ENCODE assay signal across 1 cellular context in the genomic region with DNA sequence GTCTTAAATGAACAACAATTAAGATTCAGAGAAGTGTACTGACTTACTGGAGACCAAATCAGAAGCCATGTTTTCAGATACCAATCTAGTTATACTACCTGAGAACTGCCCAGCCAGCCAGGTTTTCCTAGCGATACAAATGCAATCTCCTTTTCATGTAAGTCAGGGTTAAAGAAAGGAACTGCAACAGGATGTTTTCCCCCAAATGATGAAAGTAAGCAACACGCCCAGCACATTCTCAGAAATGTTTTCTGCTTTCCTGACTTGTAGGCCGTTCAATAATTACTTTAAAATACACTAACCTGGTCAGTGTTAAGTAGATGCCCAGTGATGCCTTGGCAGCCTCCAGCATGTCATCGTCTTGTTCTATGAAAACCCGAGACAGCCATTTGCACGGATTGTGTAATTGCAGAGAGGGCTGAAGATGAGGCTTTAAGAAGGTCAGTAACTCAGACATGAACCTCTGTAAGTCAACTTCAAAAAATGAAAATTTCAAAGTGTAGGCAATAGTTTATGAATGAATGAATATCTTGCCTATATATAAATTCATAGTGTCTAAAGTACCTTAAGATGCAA.
TF ChIP-seq lines count a peak whose summit lies in the region.

No MANE protein-coding gene starts in this region.

TF ChIP-seq in GM23338, 12 proteins besides CTCF, POLR2A, EP300 and RAD21:
- no peak for TF ChIP-seq STAT1 (IDR thresholded peaks at IDR 0.05; ENCODE audit: unreplicated experiment)
- TF ChIP-seq JUNB (IDR thresholded peaks at IDR 0.05; ENCODE audit: unreplicated experiment), result no peak
- TF ChIP-seq, protein P1, sequence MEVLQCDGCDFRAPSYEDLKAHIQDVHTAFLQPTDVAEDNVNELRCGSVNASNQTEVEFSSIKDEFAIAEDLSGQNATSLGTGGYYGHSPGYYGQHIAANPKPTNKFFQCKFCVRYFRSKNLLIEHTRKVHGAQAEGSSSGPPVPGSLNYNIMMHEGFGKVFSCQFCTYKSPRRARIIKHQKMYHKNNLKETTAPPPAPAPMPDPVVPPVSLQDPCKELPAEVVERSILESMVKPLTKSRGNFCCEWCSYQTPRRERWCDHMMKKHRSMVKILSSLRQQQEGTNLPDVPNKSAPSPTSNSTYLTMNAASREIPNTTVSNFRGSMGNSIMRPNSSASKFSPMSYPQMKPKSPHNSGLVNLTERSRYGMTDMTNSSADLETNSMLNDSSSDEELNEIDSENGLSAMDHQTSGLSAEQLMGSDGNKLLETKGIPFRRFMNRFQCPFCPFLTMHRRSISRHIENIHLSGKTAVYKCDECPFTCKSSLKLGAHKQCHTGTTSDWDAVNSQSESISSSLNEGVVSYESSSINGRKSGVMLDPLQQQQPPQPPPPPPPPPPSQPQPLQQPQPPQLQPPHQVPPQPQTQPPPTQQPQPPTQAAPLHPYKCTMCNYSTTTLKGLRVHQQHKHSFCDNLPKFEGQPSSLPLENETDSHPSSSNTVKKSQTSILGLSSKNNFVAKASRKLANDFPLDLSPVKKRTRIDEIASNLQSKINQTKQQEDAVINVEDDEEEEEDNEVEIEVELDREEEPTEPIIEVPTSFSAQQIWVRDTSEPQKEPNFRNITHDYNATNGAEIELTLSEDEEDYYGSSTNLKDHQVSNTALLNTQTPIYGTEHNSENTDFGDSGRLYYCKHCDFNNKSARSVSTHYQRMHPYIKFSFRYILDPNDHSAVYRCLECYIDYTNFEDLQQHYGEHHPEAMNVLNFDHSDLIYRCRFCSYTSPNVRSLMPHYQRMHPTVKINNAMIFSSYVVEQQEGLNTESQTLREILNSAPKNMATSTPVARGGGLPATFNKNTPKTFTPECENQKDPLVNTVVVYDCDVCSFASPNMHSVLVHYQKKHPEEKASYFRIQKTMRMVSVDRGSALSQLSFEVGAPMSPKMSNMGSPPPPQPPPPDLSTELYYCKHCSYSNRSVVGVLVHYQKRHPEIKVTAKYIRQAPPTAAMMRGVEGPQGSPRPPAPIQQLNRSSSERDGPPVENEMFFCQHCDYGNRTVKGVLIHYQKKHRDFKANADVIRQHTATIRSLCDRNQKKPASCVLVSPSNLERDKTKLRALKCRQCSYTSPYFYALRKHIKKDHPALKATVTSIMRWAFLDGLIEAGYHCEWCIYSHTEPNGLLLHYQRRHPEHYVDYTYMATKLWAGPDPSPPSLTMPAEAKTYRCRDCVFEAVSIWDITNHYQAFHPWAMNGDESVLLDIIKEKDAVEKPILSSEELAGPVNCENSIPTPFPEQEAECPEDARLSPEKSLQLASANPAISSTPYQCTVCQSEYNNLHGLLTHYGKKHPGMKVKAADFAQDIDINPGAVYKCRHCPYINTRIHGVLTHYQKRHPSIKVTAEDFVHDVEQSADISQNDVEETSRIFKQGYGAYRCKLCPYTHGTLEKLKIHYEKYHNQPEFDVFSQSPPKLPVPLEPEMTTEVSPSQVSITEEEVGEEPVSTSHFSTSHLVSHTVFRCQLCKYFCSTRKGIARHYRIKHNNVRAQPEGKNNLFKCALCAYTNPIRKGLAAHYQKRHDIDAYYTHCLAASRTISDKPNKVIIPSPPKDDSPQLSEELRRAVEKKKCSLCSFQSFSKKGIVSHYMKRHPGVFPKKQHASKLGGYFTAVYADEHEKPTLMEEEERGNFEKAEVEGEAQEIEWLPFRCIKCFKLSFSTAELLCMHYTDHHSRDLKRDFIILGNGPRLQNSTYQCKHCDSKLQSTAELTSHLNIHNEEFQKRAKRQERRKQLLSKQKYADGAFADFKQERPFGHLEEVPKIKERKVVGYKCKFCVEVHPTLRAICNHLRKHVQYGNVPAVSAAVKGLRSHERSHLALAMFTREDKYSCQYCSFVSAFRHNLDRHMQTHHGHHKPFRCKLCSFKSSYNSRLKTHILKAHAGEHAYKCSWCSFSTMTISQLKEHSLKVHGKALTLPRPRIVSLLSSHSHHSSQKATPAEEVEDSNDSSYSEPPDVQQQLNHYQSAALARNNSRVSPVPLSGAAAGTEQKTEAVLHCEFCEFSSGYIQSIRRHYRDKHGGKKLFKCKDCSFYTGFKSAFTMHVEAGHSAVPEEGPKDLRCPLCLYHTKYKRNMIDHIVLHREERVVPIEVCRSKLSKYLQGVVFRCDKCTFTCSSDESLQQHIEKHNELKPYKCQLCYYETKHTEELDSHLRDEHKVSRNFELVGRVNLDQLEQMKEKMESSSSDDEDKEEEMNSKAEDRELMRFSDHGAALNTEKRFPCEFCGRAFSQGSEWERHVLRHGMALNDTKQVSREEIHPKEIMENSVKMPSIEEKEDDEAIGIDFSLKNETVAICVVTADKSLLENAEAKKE (CRISPR knock-in tag; IDR thresholded peaks at IDR 0.05), result no peak
- no peak for TF ChIP-seq POLR2AphosphoS5 (IDR thresholded peaks at IDR 0.05; ENCODE audit: low read depth)
- TF ChIP-seq CREB1 (CRISPR knock-in tag; IDR thresholded peaks at IDR 0.05; ENCODE audit: low read depth), result no peak
- no peak for TF ChIP-seq ZNF331 (CRISPR knock-in tag; IDR thresholded peaks at IDR 0.05; ENCODE audit: low read depth)
- no peak for TF ChIP-seq NANOG (IDR thresholded peaks at IDR 0.05; ENCODE audit: borderline replicate concordance)
- TF ChIP-seq EZH2 (IDR thresholded peaks at IDR 0.05; ENCODE audit: low read depth, unreplicated experiment), result no peak
- TF ChIP-seq, protein P2, sequence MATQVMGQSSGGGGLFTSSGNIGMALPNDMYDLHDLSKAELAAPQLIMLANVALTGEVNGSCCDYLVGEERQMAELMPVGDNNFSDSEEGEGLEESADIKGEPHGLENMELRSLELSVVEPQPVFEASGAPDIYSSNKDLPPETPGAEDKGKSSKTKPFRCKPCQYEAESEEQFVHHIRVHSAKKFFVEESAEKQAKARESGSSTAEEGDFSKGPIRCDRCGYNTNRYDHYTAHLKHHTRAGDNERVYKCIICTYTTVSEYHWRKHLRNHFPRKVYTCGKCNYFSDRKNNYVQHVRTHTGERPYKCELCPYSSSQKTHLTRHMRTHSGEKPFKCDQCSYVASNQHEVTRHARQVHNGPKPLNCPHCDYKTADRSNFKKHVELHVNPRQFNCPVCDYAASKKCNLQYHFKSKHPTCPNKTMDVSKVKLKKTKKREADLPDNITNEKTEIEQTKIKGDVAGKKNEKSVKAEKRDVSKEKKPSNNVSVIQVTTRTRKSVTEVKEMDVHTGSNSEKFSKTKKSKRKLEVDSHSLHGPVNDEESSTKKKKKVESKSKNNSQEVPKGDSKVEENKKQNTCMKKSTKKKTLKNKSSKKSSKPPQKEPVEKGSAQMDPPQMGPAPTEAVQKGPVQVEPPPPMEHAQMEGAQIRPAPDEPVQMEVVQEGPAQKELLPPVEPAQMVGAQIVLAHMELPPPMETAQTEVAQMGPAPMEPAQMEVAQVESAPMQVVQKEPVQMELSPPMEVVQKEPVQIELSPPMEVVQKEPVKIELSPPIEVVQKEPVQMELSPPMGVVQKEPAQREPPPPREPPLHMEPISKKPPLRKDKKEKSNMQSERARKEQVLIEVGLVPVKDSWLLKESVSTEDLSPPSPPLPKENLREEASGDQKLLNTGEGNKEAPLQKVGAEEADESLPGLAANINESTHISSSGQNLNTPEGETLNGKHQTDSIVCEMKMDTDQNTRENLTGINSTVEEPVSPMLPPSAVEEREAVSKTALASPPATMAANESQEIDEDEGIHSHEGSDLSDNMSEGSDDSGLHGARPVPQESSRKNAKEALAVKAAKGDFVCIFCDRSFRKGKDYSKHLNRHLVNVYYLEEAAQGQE (IDR thresholded peaks at IDR 0.05; ENCODE audit: unreplicated experiment), result no peak
- no peak for TF ChIP-seq EZH2phosphoT487 (IDR thresholded peaks at IDR 0.05; ENCODE audit: unreplicated experiment)
- TF ChIP-seq ZNF114 (CRISPR knock-in tag; IDR thresholded peaks at IDR 0.05), result no peak
- TF ChIP-seq, protein P3, sequence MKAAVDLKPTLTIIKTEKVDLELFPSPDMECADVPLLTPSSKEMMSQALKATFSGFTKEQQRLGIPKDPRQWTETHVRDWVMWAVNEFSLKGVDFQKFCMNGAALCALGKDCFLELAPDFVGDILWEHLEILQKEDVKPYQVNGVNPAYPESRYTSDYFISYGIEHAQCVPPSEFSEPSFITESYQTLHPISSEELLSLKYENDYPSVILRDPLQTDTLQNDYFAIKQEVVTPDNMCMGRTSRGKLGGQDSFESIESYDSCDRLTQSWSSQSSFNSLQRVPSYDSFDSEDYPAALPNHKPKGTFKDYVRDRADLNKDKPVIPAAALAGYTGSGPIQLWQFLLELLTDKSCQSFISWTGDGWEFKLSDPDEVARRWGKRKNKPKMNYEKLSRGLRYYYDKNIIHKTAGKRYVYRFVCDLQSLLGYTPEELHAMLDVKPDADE (IDR thresholded peaks at IDR 0.05), result no peak
